ENCODE assay signal across 8 cellular contexts in genomic region chr16:30893744-30894539, GRCh38. TPM values are rescaled to one million over a fixed set of nuclear protein-coding genes. Genes with fewer than 3 reads are reported as not detected.
DNase-seq lines count a peak whose midpoint lies in the region; ATAC-seq, FAIRE-seq and TF ChIP-seq lines count a peak whose summit lies in the region.

TSS of gene BCL7C (minus strand) at chr16:30894077. CDS start at chr16:30893944, 133 bp downstream.

- TSS peak; percentile 54 for BruUV-seq in HepG2 (replicated peaks; lab: Mats Ljungman, UMichigan)

- WGBS in HepG2 (ENCODE audit: low lambda C conversion rate), result 9% methylated on average over 32 of the region's 97 CpGs

- peak within 1 kb of the TSS; percentile 65 for H3K27ac ChIP-seq in HepG2 (ENCODE audit: extremely low read length, insufficient read depth, low read length)

- peaks cover 4 to 5% of the 10 kb centered on the region in 2 experiments; a peak in 4 of 5 replicates for H3K36me3 ChIP-seq in HepG2 (replicated peaks in 1 of 2; ENCODE audit: control insufficient read depth in 1 of 2, insufficient read depth in 2 of 2, low read length in 2 of 2)

- CTCF ChIA-PET in activated CD4-positive, alpha-beta T cell treated with anti-CD3 and anti-CD28 coated beads, Interleukin-2, amount 10 ng/mL, durations not matched to agents 7 days and 5 days (lab: Charles Lee), result interaction anchor here (0.6 to 4.7 kb wide), 3 partner anchors 8 to 92 kb away, joined by 3 to 29 read pairs (median 21); no protein-coding TSS in a partner anchor
- CTCF ChIA-PET in HepG2 (lab: Yijun Ruan, JAX; ENCODE audit: low intra/inter-chr PET ratio, low total read pairs), result interaction anchor here (2.0 kb wide), 1 partner anchor 49 kb away, joined by 10 read pairs; no protein-coding TSS in a partner anchor

- peak within 1 kb of the TSS; percentile 81 for H3K4me3 Mint-ChIP-seq in activated CD4-positive, alpha-beta T cell treated with anti-CD3 and anti-CD28 coated beads, Interleukin-2, amount 10 ng/mL, durations not matched to agents 7 days and 5 days

- H3K4me3 ChIP-seq in HepG2 (replicated peaks in 1 of 3; ENCODE audit: insufficient read depth in 1 of 3, low read depth in 2 of 3, low read length in 3 of 3), result peak within 1 kb of the TSS; percentile 72 to 100 (median 84)

- peak within 1 kb of the TSS; percentile 97 for H3K4me2 ChIP-seq in HepG2 (ENCODE audit: low read depth, low read length)

- POLR2A ChIA-PET in activated CD4-positive, alpha-beta T cell treated with anti-CD3 and anti-CD28 coated beads, Interleukin-2, amount 10 ng/mL, durations not matched to agents 7 days and 5 days (lab: Charles Lee), result no interaction called here
- POLR2A ChIA-PET in HepG2 (lab: Yijun Ruan, JAX), result interaction anchor here (0.8 to 1.9 kb wide), 4 partner anchors 8 to 146 kb away, joined by 3 to 8 read pairs (median 7); partner anchors contain the start of gene PHKG2

- ATAC-seq in GM18909 (IDR thresholded peaks at IDR 0.05; ENCODE audit: poor library complexity, unreplicated experiment), result peak; percentile 74
- peak; percentile 58 for ATAC-seq in HG03159 (IDR thresholded peaks at IDR 0.05; ENCODE audit: unreplicated experiment)
- ATAC-seq in HepG2, result peak; percentile 82

- H3K27me3 ChIP-seq in HepG2 (ENCODE audit: control insufficient read depth in 1 of 2, insufficient read depth in 2 of 2, low read length in 2 of 2), result no peaks in the 10 kb centered on the region

- intact Hi-C loops in HepG2 (cut with micrococcal nuclease; ENCODE audit: unreplicated experiment), result loop anchor here (2.0 kb wide), 1 partner anchor 49 kb away; no protein-coding TSS in a partner anchor

- H3K9ac ChIP-seq in HepG2 (ENCODE audit: insufficient read depth, low read depth, low read length), result peak within 1 kb of the TSS; percentile 99

- H4K20me1 ChIP-seq in HepG2 (ENCODE audit: insufficient read depth, low read length), result no peaks in the 10 kb centered on the region

- H3K36me3 Mint-ChIP-seq in activated CD4-positive, alpha-beta T cell treated with anti-CD3 and anti-CD28 coated beads, Interleukin-2, amount 10 ng/mL, durations not matched to agents 7 days and 5 days (ENCODE audit: low read depth), result peaks cover 15% of the 10 kb centered on the region

- peak; percentile 71 for TF ChIP-seq RAD21 in HepG2 (CRISPR knock-in tag; IDR thresholded peaks at IDR 0.05)

- H3K27me3 Mint-ChIP-seq in activated CD4-positive, alpha-beta T cell treated with anti-CD3 and anti-CD28 coated beads, Interleukin-2, amount 10 ng/mL, durations not matched to agents 7 days and 5 days, result no peaks in the 10 kb centered on the region

- peak; percentile 93 for TF ChIP-seq CTCF in HepG2 (CRISPR knock-in tag; IDR thresholded peaks at IDR 0.05)

- no peaks in the 10 kb centered on the region for H3K9me3 ChIP-seq in HepG2 (ENCODE audit: low read length)

- H2AFZ ChIP-seq in HepG2 (ENCODE audit: low read length), result no peak within 1 kb of the TSS

- TF ChIP-seq EP300 in HepG2 (IDR thresholded peaks at IDR 0.05; ENCODE audit: low read depth in 2 of 2, low read length in 2 of 2), result no peak
- TF ChIP-seq EP300 in HepG2 (CRISPR knock-in tag; IDR thresholded peaks at IDR 0.05; ENCODE audit: borderline replicate concordance), result peak; percentile 81

- peak within 1 kb of the TSS; percentile 90 for H3K27ac Mint-ChIP-seq in activated CD4-positive, alpha-beta T cell treated with anti-CD3 and anti-CD28 coated beads, Interleukin-2, amount 10 ng/mL, durations not matched to agents 7 days and 5 days

- peak; percentile 52 to 86; a peak in 3 of 4 replicates for TF ChIP-seq POLR2A in HepG2 (IDR thresholded peaks at IDR 0.05; ENCODE audit: insufficient read depth in 1 of 2, low read depth in 2 of 2, low read length in 2 of 2)

- in situ Hi-C loops in HepG2 (cut with HindIII; ENCODE audit: extremely low pct_ligation_motif_present, low pct_unique_long_range_greater_than_20kb), result loop anchor here (10.0 kb wide), 1 partner anchor 49 kb away; no protein-coding TSS in a partner anchor

- no peak for FAIRE-seq in HepG2 (lab: Jason Lieb, UNC)

- no peaks in the 10 kb centered on the region for H3K9me3 Mint-ChIP-seq in activated CD4-positive, alpha-beta T cell treated with anti-CD3 and anti-CD28 coated beads, Interleukin-2, amount 10 ng/mL, durations not matched to agents 7 days and 5 days

- peaks cover 8% of the 10 kb centered on the region for H3K79me2 ChIP-seq in HepG2 (ENCODE audit: insufficient read depth, low read length)

- DNase-seq in AML-193 (lab: John Stamatoyannopoulos, UW), result peak; percentile 66 to 70
- DNase-seq in NCI-H510A (lab: John Stamatoyannopoulos, UW), result peak; percentile 96
- peak; percentile 83 for DNase-seq in activated CD4-positive, alpha-beta T cell treated with anti-CD3 and anti-CD28 coated beads, Interleukin-2, amount 10 ng/mL, durations not matched to agents 7 days and 5 days
- peak; percentile 79 for DNase-seq in dedifferentiated amniotic fluid mesenchymal stem cell (ENCODE audit: extremely low spot score)
- peak; percentile 90 for DNase-seq in HepG2 (ENCODE audit: low spot score)
- peak; percentile 84 for DNase-seq in stimulated activated CD4-positive, alpha-beta T cell treated with anti-CD3 and anti-CD28 coated beads, Interleukin-4, amount 100 ng/mL, for 1 hour

- peaks cover 56% of the 10 kb centered on the region for H3K4me1 ChIP-seq in HepG2 (ENCODE audit: insufficient read depth, low read length)

- H3K4me1 Mint-ChIP-seq in activated CD4-positive, alpha-beta T cell treated with anti-CD3 and anti-CD28 coated beads, Interleukin-2, amount 10 ng/mL, durations not matched to agents 7 days and 5 days, result peaks cover 52% of the 10 kb centered on the region

TF ChIP-seq in HepG2, 621 proteins besides CTCF, POLR2A, EP300 and RAD21 (continues in another document):
- peak; percentile 76 for TF ChIP-seq HDAC2 (CRISPR knock-in tag; IDR thresholded peaks at IDR 0.05)
- 0 out of 2 replicates have a peak, but pooled peaks have one; percentile 65 for TF ChIP-seq ZNF235 (CRISPR knock-in tag; IDR thresholded peaks at IDR 0.05; ENCODE audit: borderline replicate concordance)
- TF ChIP-seq NFE2 (CRISPR knock-in tag; IDR thresholded peaks at IDR 0.05), result peak; percentile 48; the same call in 1 of the 2 replicates
- TF ChIP-seq, protein P1, sequence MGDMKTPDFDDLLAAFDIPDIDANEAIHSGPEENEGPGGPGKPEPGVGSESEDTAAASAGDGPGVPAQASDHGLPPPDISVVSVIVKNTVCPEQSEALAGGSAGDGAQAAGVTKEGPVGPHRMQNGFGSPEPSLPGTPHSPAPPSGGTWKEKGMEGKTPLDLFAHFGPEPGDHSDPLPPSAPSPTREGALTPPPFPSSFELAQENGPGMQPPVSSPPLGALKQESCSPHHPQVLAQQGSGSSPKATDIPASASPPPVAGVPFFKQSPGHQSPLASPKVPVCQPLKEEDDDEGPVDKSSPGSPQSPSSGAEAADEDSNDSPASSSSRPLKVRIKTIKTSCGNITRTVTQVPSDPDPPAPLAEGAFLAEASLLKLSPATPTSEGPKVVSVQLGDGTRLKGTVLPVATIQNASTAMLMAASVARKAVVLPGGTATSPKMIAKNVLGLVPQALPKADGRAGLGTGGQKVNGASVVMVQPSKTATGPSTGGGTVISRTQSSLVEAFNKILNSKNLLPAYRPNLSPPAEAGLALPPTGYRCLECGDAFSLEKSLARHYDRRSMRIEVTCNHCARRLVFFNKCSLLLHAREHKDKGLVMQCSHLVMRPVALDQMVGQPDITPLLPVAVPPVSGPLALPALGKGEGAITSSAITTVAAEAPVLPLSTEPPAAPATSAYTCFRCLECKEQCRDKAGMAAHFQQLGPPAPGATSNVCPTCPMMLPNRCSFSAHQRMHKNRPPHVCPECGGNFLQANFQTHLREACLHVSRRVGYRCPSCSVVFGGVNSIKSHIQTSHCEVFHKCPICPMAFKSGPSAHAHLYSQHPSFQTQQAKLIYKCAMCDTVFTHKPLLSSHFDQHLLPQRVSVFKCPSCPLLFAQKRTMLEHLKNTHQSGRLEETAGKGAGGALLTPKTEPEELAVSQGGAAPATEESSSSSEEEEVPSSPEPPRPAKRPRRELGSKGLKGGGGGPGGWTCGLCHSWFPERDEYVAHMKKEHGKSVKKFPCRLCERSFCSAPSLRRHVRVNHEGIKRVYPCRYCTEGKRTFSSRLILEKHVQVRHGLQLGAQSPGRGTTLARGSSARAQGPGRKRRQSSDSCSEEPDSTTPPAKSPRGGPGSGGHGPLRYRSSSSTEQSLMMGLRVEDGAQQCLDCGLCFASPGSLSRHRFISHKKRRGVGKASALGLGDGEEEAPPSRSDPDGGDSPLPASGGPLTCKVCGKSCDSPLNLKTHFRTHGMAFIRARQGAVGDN (CRISPR knock-in tag; IDR thresholded peaks at IDR 0.05), result peak; percentile 99
- TF ChIP-seq AHR (CRISPR knock-in tag; IDR thresholded peaks at IDR 0.05), result peak; percentile 99; the same call in 1 of the 2 replicates
- peak; percentile 90; the same call in 1 of the 2 replicates for TF ChIP-seq ZNF839 (CRISPR knock-in tag; IDR thresholded peaks at IDR 0.05; ENCODE audit: borderline replicate concordance)
- peak; percentile 73; the same call in 1 of the 2 replicates for TF ChIP-seq BRCA1 (CRISPR knock-in tag; IDR thresholded peaks at IDR 0.05)

RNA-seq across cellular contexts. Expression of gene BCL7C, which starts in this region (rescaled TPM):
- total RNA-seq in activated CD4-positive, alpha-beta T cell treated with anti-CD3 and anti-CD28 coated beads, Interleukin-2, amount 10 ng/mL, durations not matched to agents 7 days and 5 days, result 10 to 100 TPM; 21.8 to 22.1 TPM
- 20.6 and 33.8 TPM in 2 replicates for total RNA-seq in HepG2 (2016; rRNA removed; fragmentation: Illumina TruSeq; extraction: Trizol)
- 194 and 197 TPM in 2 replicates for total RNA-seq in HepG2 (2016; cell fraction: cytosol; rRNA removed; fragmentation: Illumina TruSeq; extraction: Trizol; ENCODE audit: low read depth)
- total RNA-seq in HepG2 (2016; cell fraction: insoluble cytoplasmic fraction; rRNA removed; fragmentation: Illumina TruSeq; extraction: Trizol), result 22.9 and 35.1 TPM in 2 replicates
- 119 and 127 TPM in 2 replicates for total RNA-seq in HepG2 (2016; cell fraction: membrane; rRNA removed; fragmentation: Illumina TruSeq; extraction: Trizol)
- 13.0 and 13.8 TPM in 2 replicates for total RNA-seq in HepG2 (2016; cell fraction: nucleus; rRNA removed; fragmentation: Illumina TruSeq; extraction: Trizol)
- 17.3 and 17.7 TPM in 2 replicates for polyA plus RNA-seq in HepG2 (2011; rRNA removed)
- 16.6 and 23.0 TPM in 2 replicates for polyA plus RNA-seq in HepG2 (2011; cell fraction: cytosol; rRNA removed)
- 6.8 and 7.6 TPM in 2 replicates for polyA plus RNA-seq in HepG2 (2011; cell fraction: nucleus; rRNA removed)
- 9.5 and 11.7 TPM in 2 replicates for polyA plus RNA-seq in HepG2 (2012)
- polyA plus RNA-seq in HepG2 (2016; cell fraction: cytosol; fragmentation: Illumina TruSeq; extraction: Trizol; ENCODE audit: low read depth), result 217 TPM in 2 replicates
- polyA plus RNA-seq in HepG2 (2016; cell fraction: insoluble cytoplasmic fraction; fragmentation: Illumina TruSeq; extraction: Trizol; ENCODE audit: low read depth), result 24.4 and 25.8 TPM in 2 replicates
- 119 and 124 TPM in 2 replicates for polyA plus RNA-seq in HepG2 (2016; cell fraction: membrane; fragmentation: Illumina TruSeq; extraction: Trizol; ENCODE audit: low read depth)
- polyA plus RNA-seq in HepG2 (2016; cell fraction: nucleus; fragmentation: Illumina TruSeq; extraction: Trizol; ENCODE audit: insufficient read depth, low read depth), result 23.8 and 25.6 TPM in 2 replicates
- 4.2 and 4.3 TPM in 2 replicates for polyA minus RNA-seq in HepG2 (2011; rRNA and poly(A)+ RNA removed; ENCODE audit: low replicate concordance)
- 5.2 and 7.2 TPM in 2 replicates for polyA minus RNA-seq in HepG2 (2011; cell fraction: cytosol; rRNA and poly(A)+ RNA removed)
- 3.6 and 3.9 TPM in 2 replicates for polyA minus RNA-seq in HepG2 (2011; cell fraction: nucleus; rRNA and poly(A)+ RNA removed)

Comparison
In these comparisons a context has a peak if more than half of its experiments do, and no peak if none do; other contexts are left out.
1. Peak in every context shown above with its lines: DNase-seq, ATAC-seq, H3K4me3 ChIP-seq and H3K27ac ChIP-seq.